Comparison of ENCODE assay signal across 9 cellular contexts in genomic region chr15:74599156-74599555, GRCh38. TPM values are rescaled to one million over a fixed set of nuclear protein-coding genes. Genes with fewer than 3 reads are reported as not detected.
DNase-seq lines count a peak whose midpoint lies in the region; ATAC-seq and TF ChIP-seq lines count a peak whose summit lies in the region.
"Had no signal": no experiment of that assay in that cellular context is flagged by ENCODE, and none has a peak within 500 bp of the region (broad histone marks: within the 10 kb centered on the region; RNA-seq: fewer than 3 reads in every experiment).

No MANE protein-coding gene starts in this region.

- H3K9me3 ChIP-seq in CD4-positive, CD25-positive, alpha-beta regulatory T cell (ENCODE audit: control insufficient read depth in 2 of 2, low read length in 2 of 2) = no peaks in the 10 kb centered on the region
- no peaks in the 10 kb centered on the region for H3K9me3 ChIP-seq in SJSA1 (replicated peaks)
- no peaks in the 10 kb centered on the region for H3K9me3 ChIP-seq in esophagus squamous epithelium

- no peak for TF ChIP-seq POLR2A in esophagus squamous epithelium (IDR thresholded peaks at IDR 0.05)

- H3K27me3 Mint-ChIP-seq in CD4-positive, CD25-positive, alpha-beta regulatory T cell = no peaks in the 10 kb centered on the region
- no peaks in the 10 kb centered on the region for H3K27me3 Mint-ChIP-seq in progenitor cell of endocrine pancreas

- intact Hi-C loops in esophagus squamous epithelium (cut with DNase I) = no loop called here

- no peak for TF ChIP-seq CTCF in esophagus squamous epithelium (IDR thresholded peaks at IDR 0.05)
- no peak for TF ChIP-seq CTCF in progenitor cell of endocrine pancreas (IDR thresholded peaks at IDR 0.05; ENCODE audit: unreplicated experiment)

- peak overlapping the region; percentile 71 to 100 (median 99) for H3K4me3 Mint-ChIP-seq in CD4-positive, CD25-positive, alpha-beta regulatory T cell
- H3K4me3 Mint-ChIP-seq in progenitor cell of endocrine pancreas (ENCODE audit: low read depth) = peak overlapping the region; percentile 86

- H3K4me1 ChIP-seq in CD4-positive, CD25-positive, alpha-beta regulatory T cell (ENCODE audit: control insufficient read depth, insufficient read depth, low read length, poor library complexity, severe bottlenecking) = peaks cover 19% of the 10 kb centered on the region
- H3K4me1 ChIP-seq in SJSA1 (replicated peaks) = peaks cover 15% of the 10 kb centered on the region
- H3K4me1 ChIP-seq in esophagus squamous epithelium = peaks cover 4 to 24% (median 15%) of the 10 kb centered on the region in 3 donors

- WGBS in esophagus squamous epithelium, 2 donors = 75 to 92% methylated on average over 10 to 13 of the region's 15 CpGs

- no peak for DNase-seq in CD4-positive, CD25-positive, alpha-beta regulatory T cell
- no peak for DNase-seq in SJSA1 (ENCODE audit: low read depth in 1 of 2, low spot score in 2 of 2)
- no peak for DNase-seq in esophagus squamous epithelium (lab: John Stamatoyannopoulos, UW)
- no peak for DNase-seq in progenitor cell of endocrine pancreas (ENCODE audit: low spot score, unreplicated experiment)
- no peak for DNase-seq in germinal center (ENCODE audit: low spot score)
- no peak for DNase-seq in stimulated activated naive CD4-positive, alpha-beta T cell (lab: John Stamatoyannopoulos, UW)
- DNase-seq in UCSD-AML1 (lab: John Stamatoyannopoulos, UW; ENCODE audit: unreplicated experiment) = no peak
- DNase-seq: NCI-H2029 had no signal

- peak overlapping the region; percentile 92 to 97 (median 95) for H3K27ac Mint-ChIP-seq in CD4-positive, CD25-positive, alpha-beta regulatory T cell
- H3K27ac Mint-ChIP-seq in progenitor cell of endocrine pancreas = no peak overlapping the region

- H3K36me3 Mint-ChIP-seq in CD4-positive, CD25-positive, alpha-beta regulatory T cell = peaks cover 13% of the 10 kb centered on the region
- H3K36me3 Mint-ChIP-seq in progenitor cell of endocrine pancreas (ENCODE audit: insufficient read depth) = peaks cover 13% of the 10 kb centered on the region

- H3K9me3 Mint-ChIP-seq in CD4-positive, CD25-positive, alpha-beta regulatory T cell = peaks cover 0 to 3% (median 0%) of the 10 kb centered on the region in 7 donors
- no peaks in the 10 kb centered on the region for H3K9me3 Mint-ChIP-seq in progenitor cell of endocrine pancreas (ENCODE audit: low read depth)

- peaks cover 0 to 22% (median 13%) of the 10 kb centered on the region in 4 donors for H3K4me1 Mint-ChIP-seq in CD4-positive, CD25-positive, alpha-beta regulatory T cell
- peaks cover 13% of the 10 kb centered on the region for H3K4me1 Mint-ChIP-seq in progenitor cell of endocrine pancreas (ENCODE audit: low read depth)

- H3K27ac ChIP-seq in CD4-positive, CD25-positive, alpha-beta regulatory T cell (ENCODE audit: insufficient read depth, low read length, poor library complexity, severe bottlenecking) = peak overlapping the region; percentile 75
- H3K27ac ChIP-seq in SJSA1 = no peak overlapping the region
- peak overlapping the region in 3 of 4 donors; percentile 73 to 87 (median 86) for H3K27ac ChIP-seq in esophagus squamous epithelium

- peak overlapping the region; percentile 87 for H3K4me3 ChIP-seq in CD4-positive, CD25-positive, alpha-beta regulatory T cell (ENCODE audit: low read depth, low read length)
- H3K4me3 ChIP-seq in SJSA1 (peak overlapping the region; percentile 51), esophagus squamous epithelium (peak overlapping the region; percentile 47 to 75 (median 58))

- no peaks in the 10 kb centered on the region for H3K27me3 ChIP-seq in CD4-positive, CD25-positive, alpha-beta regulatory T cell (ENCODE audit: control insufficient read depth, insufficient read depth, low read length)
- no peaks in the 10 kb centered on the region for H3K27me3 ChIP-seq in SJSA1 (replicated peaks)
- no peaks in the 10 kb centered on the region for H3K27me3 ChIP-seq in esophagus squamous epithelium

- H3K36me3 ChIP-seq in CD4-positive, CD25-positive, alpha-beta regulatory T cell (ENCODE audit: control insufficient read depth, insufficient read depth, low read length) = peaks cover 6% of the 10 kb centered on the region
- H3K36me3 ChIP-seq in SJSA1 (no peaks in the 10 kb centered on the region), esophagus squamous epithelium (peaks cover 0 to 23% (median 0%) of the 10 kb centered on the region in 3 donors)

- no peak for ATAC-seq in CD4-positive, CD25-positive, alpha-beta regulatory T cell (ENCODE audit: low read depth in 2 of 2)
- ATAC-seq in GM21528 (IDR thresholded peaks at IDR 0.05; ENCODE audit: low FRiP score, unreplicated experiment) = no peak

RNA-seq across cellular contexts. Expression of gene CLK3, which starts 16.5 kb away (rescaled TPM):
- 289 TPM for total RNA-seq in CD4-positive, CD25-positive, alpha-beta regulatory T cell
- polyA plus RNA-seq in CD4-positive, CD25-positive, alpha-beta regulatory T cell = 10 to 100 TPM; 58.4 to 79.7 (median 75.0) TPM
- total RNA-seq in SJSA1 (2014; rRNA removed; shearing (Covaris generic)) = 57.3 and 65.8 TPM in 2 replicates
- 100 to 1,000 TPM in 1 of 4 donors, 10 to 100 TPM in 3; 46.8 to 105 (median 58.0) TPM for total RNA-seq in esophagus squamous epithelium
- total RNA-seq in progenitor cell of endocrine pancreas = 74.5 and 76.0 TPM in 2 replicates

RNA-seq across cellular contexts. Expression of gene ARID3B, which starts 58.1 kb away (rescaled TPM):
- 63.5 TPM for total RNA-seq in CD4-positive, CD25-positive, alpha-beta regulatory T cell
- 10 to 100 TPM in 2 of 4 donors, 1 to 10 TPM in 2; 9.7 to 11.2 (median 10.5) TPM for polyA plus RNA-seq in CD4-positive, CD25-positive, alpha-beta regulatory T cell
- total RNA-seq in SJSA1 (2014; rRNA removed; shearing (Covaris generic)) = 0.44 and 1.4 TPM in 2 replicates
- total RNA-seq in esophagus squamous epithelium (10 to 100 TPM in 1 of 4 donors, 1 to 10 TPM in 3; 4.5 to 11.6 (median 6.4) TPM), progenitor cell of endocrine pancreas (77.2 and 81.9 TPM in 2 replicates)
